Comparison of ENCODE assay signal across 20 cellular contexts in the genomic region with DNA sequence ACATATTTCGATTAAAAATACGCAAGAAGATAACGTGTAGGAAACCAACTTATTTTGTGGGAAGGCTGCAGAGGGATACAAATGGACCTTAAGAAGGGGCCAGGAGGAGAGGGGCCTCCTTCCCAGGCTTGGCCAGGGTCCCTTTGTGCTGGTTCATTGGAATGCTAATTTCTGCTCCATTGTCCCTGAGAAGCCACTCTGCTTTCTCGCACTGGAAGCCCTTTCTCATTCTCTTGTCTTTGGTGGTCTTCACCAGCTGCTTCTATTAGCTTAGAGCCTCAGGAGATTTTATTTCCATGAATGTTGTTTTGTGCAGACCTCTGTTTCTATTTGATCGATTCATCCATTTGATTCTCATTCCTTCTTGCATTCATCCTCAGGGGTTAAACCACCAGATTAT.
"Had no signal": no experiment of that assay in that cellular context is flagged by ENCODE, and none has a peak within 500 bp of the region (broad histone marks: within the 10 kb centered on the region; RNA-seq: fewer than 3 reads in every experiment).

No MANE protein-coding gene starts in this region.

- H3K4me3 ChIP-seq: coronary artery, psoas muscle, right lobe of liver, upper lobe of left lung had no signal

- H3K27ac Mint-ChIP-seq: activated CD8-positive, alpha-beta T cell treated with anti-CD3 and anti-CD28 coated beads, Interleukin-2, amount 10 ng/mL, durations not matched to agents 7 days and 5 days; activated naive CD4-positive, alpha-beta T cell treated with anti-CD3 and anti-CD28 coated beads, Interleukin-2, amount 50 U/mL, for 72 hours; activated T-cell treated with anti-CD3 and anti-CD28 coated beads, Interleukin-2, amount 50 U/mL, for 72 hours; effector memory CD8-positive, alpha-beta T cell; memory B cell; natural killer cell; stimulated activated naive CD8-positive, alpha-beta T cell treated with anti-CD3 and anti-CD28 coated beads, Interleukin-15, Interleukin-2, amounts not matched to agents 100 ng/mL and 50 ng/mL, for 24 hours; T-helper 17 cell had no signal

- H3K4me1 ChIP-seq: psoas muscle, right lobe of liver, upper lobe of left lung had no signal

- H3K9me3 Mint-ChIP-seq: activated naive CD4-positive, alpha-beta T cell treated with anti-CD3 and anti-CD28 coated beads, Interleukin-2, amount 50 U/mL, for 72 hours; activated T-cell treated with anti-CD3 and anti-CD28 coated beads, Interleukin-2, amount 50 U/mL, for 72 hours; memory B cell; natural killer cell; stimulated activated naive CD8-positive, alpha-beta T cell treated with anti-CD3 and anti-CD28 coated beads, Interleukin-15, Interleukin-2, amounts not matched to agents 100 ng/mL and 50 ng/mL, for 24 hours had no signal

- H3K27me3 Mint-ChIP-seq: central memory CD8-positive, alpha-beta T cell; effector memory CD8-positive, alpha-beta T cell; T-helper 17 cell had no signal

- H3K27me3 ChIP-seq: right lobe of liver, upper lobe of left lung had no signal

- H3K9me3 ChIP-seq: psoas muscle, right lobe of liver, upper lobe of left lung had no signal

- H3K36me3 Mint-ChIP-seq: activated naive CD4-positive, alpha-beta T cell treated with anti-CD3 and anti-CD28 coated beads, Interleukin-2, amount 50 U/mL, for 72 hours; memory B cell; natural killer cell had no signal

- ATAC-seq: activated CD8-positive, alpha-beta T cell treated with anti-CD3 and anti-CD28 coated beads, Interleukin-2, amount 10 ng/mL, durations not matched to agents 7 days and 5 days; activated naive CD4-positive, alpha-beta T cell treated with anti-CD3 and anti-CD28 coated beads, Interleukin-2, amount 50 U/mL, for 72 hours; activated T-cell treated with anti-CD3 and anti-CD28 coated beads, Interleukin-2, amount 50 U/mL, for 72 hours; effector memory CD8-positive, alpha-beta T cell; natural killer cell; psoas muscle; right lobe of liver; T-helper 17 cell had no signal

- H3K4me1 Mint-ChIP-seq: central memory CD8-positive, alpha-beta T cell; memory B cell; T-helper 17 cell had no signal

- H3K4me3 Mint-ChIP-seq: activated CD8-positive, alpha-beta T cell treated with anti-CD3 and anti-CD28 coated beads, Interleukin-2, amount 10 ng/mL, durations not matched to agents 7 days and 5 days; activated T-cell treated with anti-CD3 and anti-CD28 coated beads, Interleukin-2, amount 50 U/mL, for 72 hours; central memory CD8-positive, alpha-beta T cell; effector memory CD8-positive, alpha-beta T cell; memory B cell; natural killer cell; stimulated activated naive CD8-positive, alpha-beta T cell treated with anti-CD3 and anti-CD28 coated beads, Interleukin-15, Interleukin-2, amounts not matched to agents 100 ng/mL and 50 ng/mL, for 24 hours; T-helper 17 cell had no signal

- H3K36me3 ChIP-seq: right lobe of liver, upper lobe of left lung had no signal

- DNase-seq: activated CD4-positive, alpha-beta T cell treated with anti-CD3 and anti-CD28 coated beads for 48 hours; activated CD8-positive, alpha-beta memory T cell treated with anti-CD3 and anti-CD28 coated beads, Interleukin-2, amount 50 U/mL, for 4 hours; activated CD8-positive, alpha-beta T cell treated with anti-CD3 and anti-CD28 coated beads, Interleukin-2, amount 10 ng/mL, durations not matched to agents 7 days and 5 days; activated gamma-delta T cell; activated T-cell treated with anti-CD3 and anti-CD28 coated beads, Interleukin-2, amount 50 U/mL, for 72 hours; effector memory CD8-positive, alpha-beta T cell; foreskin melanocyte; head of caudate nucleus; kidney; natural killer cell; psoas muscle; right lobe of liver; T-helper 17 cell; upper lobe of left lung had no signal

- H3K27ac ChIP-seq: coronary artery, epithelial cell of prostate, psoas muscle, right lobe of liver, upper lobe of left lung had no signal
